Comparison of ENCODE assay signal across 26 cellular contexts in the genomic region with DNA sequence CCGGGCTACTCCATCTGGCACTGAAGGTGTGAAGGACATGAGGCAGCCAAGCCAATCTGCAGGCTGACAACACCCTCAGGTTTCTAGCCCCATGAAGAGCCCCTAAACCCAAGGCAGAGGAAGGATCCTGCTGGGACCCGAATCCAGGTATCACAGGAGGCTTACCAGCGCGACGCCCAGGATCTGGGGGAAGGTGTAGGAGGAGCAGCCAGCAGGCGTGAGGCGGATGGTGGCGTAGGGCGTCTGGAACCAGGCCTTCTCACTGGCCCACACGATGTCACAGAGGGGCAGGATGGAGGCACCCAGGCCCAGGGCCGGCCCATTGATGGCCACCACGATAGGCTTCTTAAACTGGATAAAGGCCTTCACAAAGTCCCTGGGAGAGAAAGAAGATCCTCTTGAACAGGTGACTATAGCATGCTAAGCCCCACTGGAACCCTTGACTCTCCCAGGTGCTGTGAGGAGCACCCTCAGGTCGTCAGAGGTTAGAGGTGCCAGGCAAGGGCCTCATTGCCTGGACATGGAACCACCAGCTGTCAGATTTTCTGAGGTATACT.
"Had no signal": no experiment of that assay in that cellular context is flagged by ENCODE, and none has a peak within 500 bp of the region (broad histone marks: within the 10 kb centered on the region; RNA-seq: fewer than 3 reads in every experiment).

No MANE protein-coding gene starts in this region.

- H3K27me3 ChIP-seq: neural progenitor cell, neutrophil, ovary, right atrium auricular region, right lobe of liver, tibial nerve, uterus had no signal

- H3K36me3 Mint-ChIP-seq: mesothelial cell of epicardium, naive B cell, natural killer cell, type B pancreatic cell had no signal

- H3K4me3 ChIP-seq: lower lobe of right lung, neural progenitor cell, ovary, right atrium auricular region, right lobe of liver, tibial nerve, uterus had no signal

- H3K27ac ChIP-seq: lower lobe of right lung, neural progenitor cell, neutrophil, ovary, right atrium auricular region, right lobe of liver, tibial nerve, uterus had no signal

- H3K27me3 Mint-ChIP-seq: naive B cell; stimulated activated memory B cell treated with anti-CD40 and anti-IgM and Interleukin-4, amounts not matched to agents 10 μg/mL and 1 μg/mL and 100 μg/mL, for 72 hours; stimulated activated naive CD8-positive, alpha-beta T cell treated with anti-CD3 and anti-CD28 coated beads, Interleukin-15, amount 100 ng/mL, for 72 hours; type B pancreatic cell had no signal

- H3K9me3 ChIP-seq: lower lobe of right lung, neutrophil, ovary, right atrium auricular region, right lobe of liver, uterus had no signal

- H3K4me1 ChIP-seq: lower lobe of right lung, right atrium auricular region, right lobe of liver, tibial nerve, uterus had no signal

- H3K4me3 Mint-ChIP-seq: mesothelial cell of epicardium; natural killer cell; nephron progenitor cell; neural progenitor cell; stimulated activated memory B cell treated with anti-CD40 and anti-IgM and Interleukin-4, amounts not matched to agents 10 μg/mL and 1 μg/mL and 100 μg/mL, for 72 hours; stimulated activated naive CD8-positive, alpha-beta T cell treated with anti-CD3 and anti-CD28 coated beads, Interleukin-15, amount 100 ng/mL, for 72 hours; type B pancreatic cell had no signal

- H3K4me1 Mint-ChIP-seq: mesothelial cell of epicardium; naive B cell; natural killer cell; neural progenitor cell; stimulated activated naive CD8-positive, alpha-beta T cell treated with anti-CD3 and anti-CD28 coated beads, Interleukin-15, amount 100 ng/mL, for 72 hours had no signal

- H3K9me3 Mint-ChIP-seq: natural killer cell; stimulated activated memory B cell treated with anti-CD40 and anti-IgM and Interleukin-4, amounts not matched to agents 10 μg/mL and 1 μg/mL and 100 μg/mL, for 72 hours had no signal

- DNase-seq: hippocampal formation; kidney glomerular epithelial cell; left cardiac atrium; left ventricle myocardium superior; lower lobe of right lung; mammary epithelial cell; mesenchymal stem cell; naive B cell; natural killer cell; nephron progenitor cell; occipital lobe; ovary; right lobe of liver; stimulated activated CD4-positive, alpha-beta T cell treated with anti-CD3 and anti-CD28 coated beads, Interleukin-4, amount 100 ng/mL, for 24 hours; stimulated activated naive CD4-positive, alpha-beta T cell treated with Interleukin-2 at 50 U/mL for 16 hours; stimulated activated naive CD8-positive, alpha-beta T cell treated with anti-CD3 and anti-CD28 coated beads, Interleukin-15, amount 100 ng/mL, for 72 hours; substantia nigra; uterus had no signal

- H3K36me3 ChIP-seq: neural progenitor cell, ovary, right atrium auricular region, right lobe of liver, tibial nerve, uterus had no signal

- H3K27ac Mint-ChIP-seq: mesothelial cell of epicardium; naive B cell; natural killer cell; nephron progenitor cell; neural progenitor cell; progenitor cell of endocrine pancreas; stimulated activated memory B cell treated with anti-CD40 and anti-IgM and Interleukin-4, amounts not matched to agents 10 μg/mL and 1 μg/mL and 100 μg/mL, for 72 hours; type B pancreatic cell had no signal
